23 cellular contexts compared by ENCODE assay signal in the genomic region with DNA sequence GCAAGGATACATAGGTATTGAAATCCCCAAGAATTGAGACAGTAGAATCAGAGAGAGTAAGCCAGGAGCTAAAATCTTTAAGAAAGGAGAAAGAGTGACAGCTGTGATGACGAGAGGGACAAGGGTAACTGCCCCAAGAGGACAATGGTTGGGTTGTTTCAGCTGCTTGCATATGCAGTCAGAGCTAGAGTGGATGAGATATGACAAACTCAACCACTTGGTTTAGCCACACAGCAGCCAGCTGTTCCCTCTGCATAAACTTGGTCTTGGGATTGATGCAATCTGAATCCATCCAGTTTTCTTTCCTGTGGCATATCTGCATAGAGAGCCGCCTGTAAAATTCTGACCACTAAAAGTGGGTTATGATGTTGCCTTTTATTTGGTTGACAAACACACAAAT.
DNase-seq lines count a peak whose midpoint lies in the region; ATAC-seq, FAIRE-seq and TF ChIP-seq lines count a peak whose summit lies in the region.
"Had no signal": no experiment of that assay in that cellular context is flagged by ENCODE, and none has a peak within 500 bp of the region (broad histone marks: within the 10 kb centered on the region; RNA-seq: fewer than 3 reads in every experiment).

No MANE protein-coding gene starts in this region.

- H3K9ac ChIP-seq in colonic mucosa (ENCODE audit: low read depth in 2 of 2, low read length in 2 of 2): no peak overlapping the region
- H3K9ac ChIP-seq: BLaER1 treated with 17β-estradiol and CSF1 and Interleukin-3, amounts not matched to agents 10 nM and 100 nM; GM23248 had no signal

- H3K36me3 ChIP-seq in SJCRH30 (no peaks in the 10 kb centered on the region), colonic mucosa (no peaks in the 10 kb centered on the region)
- H3K36me3 ChIP-seq: BE2C; BLaER1 treated with 17β-estradiol and CSF1 and Interleukin-3, amounts not matched to agents 10 nM and 100 nM had no signal

- H3K27ac ChIP-seq in SJCRH30 (no peak overlapping the region), colonic mucosa (no peak overlapping the region)
- H3K27ac ChIP-seq: A549; BLaER1 treated with 17β-estradiol and CSF1 and Interleukin-3, amounts not matched to agents 10 nM and 100 nM; GM23248 had no signal

- H3K27me3 ChIP-seq in SJCRH30 (no peaks in the 10 kb centered on the region), colonic mucosa (no peaks in the 10 kb centered on the region)
- H3K27me3 ChIP-seq: BE2C; BLaER1 treated with 17β-estradiol and CSF1 and Interleukin-3, amounts not matched to agents 10 nM and 100 nM had no signal

- no peaks in the 10 kb centered on the region for H3K9me3 ChIP-seq in SJCRH30 (replicated peaks)
- no peaks in the 10 kb centered on the region for H3K9me3 ChIP-seq in colonic mucosa
- H3K9me3 ChIP-seq: A549; BE2C; BLaER1 treated with 17β-estradiol and CSF1 and Interleukin-3, amounts not matched to agents 10 nM and 100 nM had no signal

- TF ChIP-seq CTCF in colonic mucosa (IDR thresholded peaks at IDR 0.05): no peak

- ATAC-seq in GM18861 (IDR thresholded peaks at IDR 0.05; ENCODE audit: unreplicated experiment): no peak
- ATAC-seq: A549, HCT116 had no signal

- intact Hi-C loops in colonic mucosa (cut with DNase I): no loop called here

- no peak overlapping the region for H3K4me3 ChIP-seq in SJCRH30
- H3K4me3 ChIP-seq in colonic mucosa: no peak overlapping the region
- H3K4me3 ChIP-seq: A549; BLaER1 treated with 17β-estradiol and CSF1 and Interleukin-3, amounts not matched to agents 10 nM and 100 nM; GM23248 had no signal

- FAIRE-seq in urothelium cell line (lab: Jason Lieb, UNC): peak; percentile 44
- FAIRE-seq: A549, G401.6, GM12892, GM19239 had no signal

- DNase-seq in LHCN-M2 (ENCODE audit: low read depth) (peak; percentile 7), SJCRH30 (peak; percentile 40 to 57), myocyte (ENCODE audit: low read depth) (peak; percentile 74), urothelium cell line (ENCODE audit: low spot score) (no peak), DMS153 (lab: John Stamatoyannopoulos, UW) (no peak), colonic mucosa (no peak)
- DNase-seq: 8988T; ACHN; AML-193; BE2C; Calu3; CD4-positive, alpha-beta T cell; COR-L47; DND-41; GM23248; H9 had no signal

- H3K4me1 ChIP-seq in SJCRH30 (no peaks in the 10 kb centered on the region), colonic mucosa (no peaks in the 10 kb centered on the region)
- H3K4me1 ChIP-seq: A549; BE2C; BLaER1 treated with 17β-estradiol and CSF1 and Interleukin-3, amounts not matched to agents 10 nM and 100 nM had no signal

Comparison
In these comparisons a context has a peak if more than half of its experiments do, and no peak if none do; other contexts are left out.
1. DNase-seq: peak in LHCN-M2 (single experiment), SJCRH30 (2 of 2) and myocyte (single experiment); none in urothelium cell line (single experiment), DMS153 (single experiment) and colonic mucosa (single experiment).